11 cellular contexts compared by ENCODE assay signal in the genomic region with DNA sequence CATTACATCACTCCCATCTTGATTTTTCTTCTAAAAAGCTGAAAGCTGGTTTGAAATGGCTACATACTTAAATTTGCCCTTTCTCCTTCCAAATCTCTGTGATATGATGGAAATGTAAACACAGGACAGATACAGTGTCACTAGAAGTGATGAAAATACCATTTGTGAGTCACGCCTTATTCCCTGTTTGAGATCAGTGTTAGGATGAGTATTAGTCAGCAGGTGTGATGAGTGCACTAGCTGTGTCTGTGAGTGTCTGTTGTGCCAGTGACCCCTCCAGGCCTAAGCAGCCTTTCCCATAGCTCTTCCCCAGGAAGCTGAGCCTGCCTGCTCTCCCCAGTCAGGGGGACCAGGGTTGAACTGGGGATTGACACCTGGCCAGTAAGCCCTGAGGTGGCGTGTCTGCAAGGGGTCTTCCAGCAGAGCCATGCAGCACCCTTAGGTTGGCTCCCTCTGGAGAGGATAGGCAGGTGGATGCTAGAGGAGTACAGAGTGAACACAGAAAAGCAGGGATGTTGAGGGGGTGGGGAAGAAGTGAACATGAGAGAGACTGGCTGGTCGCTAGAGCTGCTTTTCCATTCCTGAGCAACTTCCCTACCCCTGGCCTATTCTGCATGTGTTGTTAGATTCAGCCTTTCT.
A peak's percentile ranks its signal among the peaks of the same experiment; 100 is the strongest.
DNase-seq lines count a peak whose midpoint lies in the region; ATAC-seq lines count a peak whose summit lies in the region.
"Had no signal": no experiment of that assay in that cellular context is flagged by ENCODE, and none has a peak within 500 bp of the region (broad histone marks: within the 10 kb centered on the region; RNA-seq: fewer than 3 reads in every experiment).

No MANE protein-coding gene starts in this region.

- H3K27me3 Mint-ChIP-seq in activated CD8-positive, alpha-beta memory T cell treated with anti-CD3 and anti-CD28 coated beads, Interleukin-2, amount 10 ng/mL, durations not matched to agents 7 days and 5 days = no peaks in the 10 kb centered on the region
- H3K27me3 Mint-ChIP-seq: B cell had no signal

- peak; percentile 47 for DNase-seq in activated CD8-positive, alpha-beta memory T cell treated with anti-CD3 and anti-CD28 coated beads, Interleukin-2, amount 10 ng/mL, durations not matched to agents 7 days and 5 days
- no peak for DNase-seq in activated CD8-positive, alpha-beta memory T cell treated with anti-CD3 and anti-CD28 coated beads, Interleukin-2, amount 50 U/mL, for 4 hours
- DNase-seq in activated T-cell treated with anti-CD3 and anti-CD28 coated beads, Interleukin-2, amount 50 U/mL, for 48 hours = peak; percentile 37 to 49
- peak; percentile 11 for DNase-seq in stimulated activated CD4-positive, alpha-beta T cell treated with anti-CD3 and anti-CD28 coated beads, Interleukin-4, amount 100 ng/mL, for 24 hours
- DNase-seq in OCI-M2 (lab: John Stamatoyannopoulos, UW; ENCODE audit: unreplicated experiment) (no peak), epidermal melanocyte (ENCODE audit: insufficient read length, low spot score) (no peak)
- DNase-seq: adrenal gland, foreskin fibroblast had no signal

- no peaks in the 10 kb centered on the region for H3K9me3 Mint-ChIP-seq in activated CD8-positive, alpha-beta memory T cell treated with anti-CD3 and anti-CD28 coated beads, Interleukin-2, amount 10 ng/mL, durations not matched to agents 7 days and 5 days (ENCODE audit: low read depth)

- CTCF ChIA-PET in activated CD8-positive, alpha-beta memory T cell treated with anti-CD3 and anti-CD28 coated beads, Interleukin-2, amount 10 ng/mL, durations not matched to agents 7 days and 5 days (lab: Charles Lee) = interaction anchor here (0.9 kb wide), 1 partner anchor 93 kb away, joined by 3 read pairs; no protein-coding TSS in a partner anchor

- H3K4me3 Mint-ChIP-seq in activated CD8-positive, alpha-beta memory T cell treated with anti-CD3 and anti-CD28 coated beads, Interleukin-2, amount 10 ng/mL, durations not matched to agents 7 days and 5 days = no peak overlapping the region
- H3K4me3 Mint-ChIP-seq: B cell had no signal

- peaks cover 12% of the 10 kb centered on the region for H3K36me3 Mint-ChIP-seq in activated CD8-positive, alpha-beta memory T cell treated with anti-CD3 and anti-CD28 coated beads, Interleukin-2, amount 10 ng/mL, durations not matched to agents 7 days and 5 days

- H3K4me1 Mint-ChIP-seq in activated CD8-positive, alpha-beta memory T cell treated with anti-CD3 and anti-CD28 coated beads, Interleukin-2, amount 10 ng/mL, durations not matched to agents 7 days and 5 days = peaks cover 18% of the 10 kb centered on the region
- H3K4me1 Mint-ChIP-seq: B cell had no signal

- ATAC-seq in activated CD8-positive, alpha-beta memory T cell treated with anti-CD3 and anti-CD28 coated beads, Interleukin-2, amount 10 ng/mL, durations not matched to agents 7 days and 5 days = peak; percentile 92
- ATAC-seq in HG02588 (IDR thresholded peaks at IDR 0.05; ENCODE audit: unreplicated experiment) = peak; percentile 77
- ATAC-seq in HG03139 (IDR thresholded peaks at IDR 0.05; ENCODE audit: unreplicated experiment) = no peak

- H3K27ac Mint-ChIP-seq in activated CD8-positive, alpha-beta memory T cell treated with anti-CD3 and anti-CD28 coated beads, Interleukin-2, amount 10 ng/mL, durations not matched to agents 7 days and 5 days = no peak overlapping the region
- H3K27ac Mint-ChIP-seq: B cell had no signal

Comparison
In these comparisons a context has a peak if more than half of its experiments do, and no peak if none do; other contexts are left out.
1. DNase-seq: peak in activated CD8-positive, alpha-beta memory T cell treated with anti-CD3 and anti-CD28 coated beads, Interleukin-2, amount 10 ng/mL, durations not matched to agents 7 days and 5 days (single experiment), activated T-cell treated with anti-CD3 and anti-CD28 coated beads, Interleukin-2, amount 50 U/mL, for 48 hours (2 of 2) and stimulated activated CD4-positive, alpha-beta T cell treated with anti-CD3 and anti-CD28 coated beads, Interleukin-4, amount 100 ng/mL, for 24 hours (single experiment); none in activated CD8-positive, alpha-beta memory T cell treated with anti-CD3 and anti-CD28 coated beads, Interleukin-2, amount 50 U/mL, for 4 hours (single experiment), OCI-M2 (single experiment) and epidermal melanocyte (single experiment).